ENCODE assay signal across 15 cellular contexts in genomic region chr16:53974484-53975115, GRCh38.
DNase-seq lines count a peak whose midpoint lies in the region; TF ChIP-seq lines count a peak whose summit lies in the region.
"Had no signal": no experiment of that assay in that cellular context is flagged by ENCODE, and none has a peak within 500 bp of the region (broad histone marks: within the 10 kb centered on the region; RNA-seq: fewer than 3 reads in every experiment).

No MANE protein-coding gene starts in this region.

- H2AFZ ChIP-seq in GM23248, result no peak overlapping the region
- no peak overlapping the region for H2AFZ ChIP-seq in mesenchymal stem cell (ENCODE audit: low read depth, low read length)

- in situ Hi-C loops in GM23248 (cut with MboI), result no loop called here

- peak; percentile 8 for DNase-seq in GM23248
- peak; percentile 3 for DNase-seq in OCI-M1 (lab: John Stamatoyannopoulos, UW)
- peak; percentile 66 for DNase-seq in dedifferentiated amniotic fluid mesenchymal stem cell (ENCODE audit: extremely low spot score)
- DNase-seq in mesenchymal stem cell, result peak; percentile 66
- no peak for DNase-seq in stimulated activated CD4-positive, alpha-beta T cell treated with anti-CD3 and anti-CD28 coated beads, Interleukin-4, amount 100 ng/mL, for 24 hours
- no peak for DNase-seq in testis
- no peak for DNase-seq in A172 (ENCODE audit: low spot score)
- DNase-seq: COR-L47, MM.1S, NCI-H1436, NCI-H2081 treated with DMSO at 0.1 percent for 48 hours, NCI-H524, SIG-M5 had no signal

- no peaks in the 10 kb centered on the region for H3F3A ChIP-seq in GM23248 (ENCODE audit: insufficient read depth)

- intact Hi-C loops in testis (cut with DNase I; ENCODE audit: low total_unique reads), result no loop called here

- 91 to 93% methylated on average over 4 of the region's 4 CpGs for WGBS in GM23248 (ENCODE audit: low coverage in 1 of 2, low lambda C conversion rate in 2 of 2, missing lambda C conversion rate in 2 of 2), 2 experiments
- 97% methylated on average over 3 of the region's 4 CpGs for WGBS in mesenchymal stem cell
- WGBS in testis, 2 donors, result 84 to 86% methylated on average over 4 of the region's 4 CpGs

- H3K4me2 ChIP-seq in GM23248 (ENCODE audit: unreplicated experiment) (no peak overlapping the region), mesenchymal stem cell (ENCODE audit: low read length, poor library complexity, severe bottlenecking) (no peak overlapping the region)

- H3K9ac ChIP-seq in GM23248, result no peak overlapping the region
- no peak overlapping the region for H3K9ac ChIP-seq in mesenchymal stem cell (ENCODE audit: low read length)

- no peak overlapping the region for H3K4me3 ChIP-seq in GM23248
- no peak overlapping the region for H3K4me3 ChIP-seq in mesenchymal stem cell (ENCODE audit: insufficient read depth in 1 of 2, low read depth in 1 of 2, low read length in 2 of 2)
- H3K4me3 ChIP-seq in testis, result no peak overlapping the region
- H3K4me3 ChIP-seq: GM12878 had no signal

- TF ChIP-seq CTCF in testis (IDR thresholded peaks at IDR 0.05), result no peak

- H2BK120ac ChIP-seq in mesenchymal stem cell (ENCODE audit: low read depth, low read length), result no peak overlapping the region

- no peak overlapping the region for H3K23ac ChIP-seq in mesenchymal stem cell (ENCODE audit: low read length in 2 of 2)

- no peak overlapping the region for H3K4ac ChIP-seq in mesenchymal stem cell (ENCODE audit: low read depth in 1 of 2, low read length in 2 of 2)

- H2BK5ac ChIP-seq in mesenchymal stem cell (ENCODE audit: low read depth, low read length, poor library complexity, severe bottlenecking), result no peak overlapping the region

- no peak overlapping the region for H2BK15ac ChIP-seq in mesenchymal stem cell (ENCODE audit: low read depth, poor library complexity, severe bottlenecking)

- H3K27ac ChIP-seq in GM23248 (no peak overlapping the region), mesenchymal stem cell (ENCODE audit: low read length, poor library complexity, severe bottlenecking) (no peak overlapping the region), testis (no peak overlapping the region)
- H3K27ac ChIP-seq: C4-2B had no signal

- H3K9me3 ChIP-seq in GM23248 (ENCODE audit: low read depth) (no peaks in the 10 kb centered on the region), mesenchymal stem cell (ENCODE audit: control insufficient read depth, low read length) (no peaks in the 10 kb centered on the region), testis (no peaks in the 10 kb centered on the region)

- H3K79me1 ChIP-seq in mesenchymal stem cell (replicated peaks; ENCODE audit: low read length, poor library complexity, severe bottlenecking), result peaks cover 9% of the 10 kb centered on the region

- H2BK12ac ChIP-seq in mesenchymal stem cell (ENCODE audit: low read length in 2 of 2), result no peak overlapping the region

- no peak overlapping the region for H4K91ac ChIP-seq in mesenchymal stem cell (ENCODE audit: low read length)

- H3K4me1 ChIP-seq in GM23248 (ENCODE audit: insufficient read depth) (peaks cover 16% of the 10 kb centered on the region), mesenchymal stem cell (ENCODE audit: control insufficient read depth, insufficient read depth, low read depth, low read length) (no peaks in the 10 kb centered on the region), testis (no peaks in the 10 kb centered on the region)

- H3K79me2 ChIP-seq in GM23248 (ENCODE audit: insufficient read depth), result no peaks in the 10 kb centered on the region

- H3K36me3 ChIP-seq in GM23248 (ENCODE audit: low read depth) (no peaks in the 10 kb centered on the region), mesenchymal stem cell (ENCODE audit: control insufficient read depth in 1 of 2, insufficient read depth in 2 of 2, low read depth in 1 of 2, low read length in 2 of 2) (peaks cover 0 to 2% of the 10 kb centered on the region in 2 experiments), testis (ENCODE audit: low read depth, missing control alignments) (no peaks in the 10 kb centered on the region)

- TF ChIP-seq POLR2A in testis (IDR thresholded peaks at IDR 0.05), result no peak

- no peak overlapping the region for H3K18ac ChIP-seq in mesenchymal stem cell (ENCODE audit: low read depth in 1 of 2, low read length in 2 of 2)

- no peak overlapping the region for H2AK5ac ChIP-seq in mesenchymal stem cell (ENCODE audit: low read length, severe bottlenecking)

- H3K27me3 ChIP-seq in GM23248 (replicated peaks; ENCODE audit: insufficient read depth) (no peaks in the 10 kb centered on the region), mesenchymal stem cell (ENCODE audit: control insufficient read depth in 1 of 2, insufficient read depth in 1 of 2, low read length in 2 of 2) (no peaks in the 10 kb centered on the region), testis (no peaks in the 10 kb centered on the region)

- H4K20me1 ChIP-seq in GM23248 (ENCODE audit: insufficient read depth), result no peaks in the 10 kb centered on the region

- H3K14ac ChIP-seq in mesenchymal stem cell (ENCODE audit: low read length in 2 of 2), result no peak overlapping the region

- H3K9me2 ChIP-seq in GM23248 (ENCODE audit: insufficient read depth), result no peaks in the 10 kb centered on the region

- no peak overlapping the region for H4K8ac ChIP-seq in mesenchymal stem cell (ENCODE audit: low read length)

Comparison
In these comparisons a context has a peak if more than half of its experiments do, and no peak if none do; other contexts are left out.
1. DNase-seq: peak in GM23248 (single experiment), OCI-M1 (single experiment), dedifferentiated amniotic fluid mesenchymal stem cell (single experiment) and mesenchymal stem cell (single experiment); none in stimulated activated CD4-positive, alpha-beta T cell treated with anti-CD3 and anti-CD28 coated beads, Interleukin-4, amount 100 ng/mL, for 24 hours (single experiment), testis (single experiment) and A172 (single experiment).